ENCODE assay signal across 1 cellular context in genomic region chr5:133225671-133226152, GRCh38.
TF ChIP-seq lines count a peak whose summit lies in the region.

No MANE protein-coding gene starts in this region.

TF ChIP-seq in SK-N-SH, 30 proteins besides CTCF, POLR2A, EP300 and RAD21 (continued from another document):
- TF ChIP-seq IRF3 (IDR thresholded peaks at IDR 0.05; ENCODE audit: low read depth, low read length): no peak
